Comparison of ENCODE assay signal across 14 cellular contexts in the genomic region with DNA sequence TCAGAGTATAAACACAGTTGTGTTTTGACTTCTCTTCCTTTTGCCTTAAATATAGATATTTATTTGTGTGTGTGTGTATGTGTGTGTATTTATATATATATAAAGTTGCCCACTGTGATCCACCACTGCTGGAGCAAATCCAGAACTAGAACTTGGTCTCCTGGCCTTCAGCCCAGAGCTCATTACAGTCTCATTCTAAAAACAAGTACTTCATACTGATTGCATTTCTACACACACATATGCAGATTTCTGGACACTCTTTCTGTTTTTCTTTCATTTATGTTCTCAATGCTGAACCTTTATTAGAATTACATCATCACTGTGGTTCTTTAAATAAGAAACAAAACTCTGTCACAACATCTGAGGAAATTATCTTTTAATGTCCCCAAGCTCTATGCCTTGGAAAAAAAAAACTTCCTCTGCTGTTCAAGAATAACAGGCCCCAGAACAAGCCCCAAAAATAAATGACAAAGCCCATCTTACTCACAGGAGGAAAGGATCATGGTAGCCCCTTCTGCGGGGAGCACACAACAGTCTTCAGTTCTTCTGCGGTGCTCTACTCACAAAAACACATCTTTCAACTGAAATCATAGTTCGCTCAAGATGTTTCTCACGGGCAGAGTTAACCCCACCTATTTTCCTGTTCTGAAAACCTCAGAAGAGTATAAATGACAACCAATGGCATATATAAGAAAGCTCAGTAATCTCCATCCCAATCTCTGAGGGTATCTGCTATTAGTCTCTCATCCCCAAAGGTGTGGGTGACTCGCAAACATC. TPM values are rescaled to one million over a fixed set of nuclear protein-coding genes. Genes with fewer than 3 reads are reported as not detected.
DNase-seq lines count a peak whose midpoint lies in the region; ATAC-seq and TF ChIP-seq lines count a peak whose summit lies in the region.
"Had no signal": no experiment of that assay in that cellular context is flagged by ENCODE, and none has a peak within 500 bp of the region (broad histone marks: within the 10 kb centered on the region; RNA-seq: fewer than 3 reads in every experiment).

A gene (minus strand): TSS at position 583 of the 777 bp plus-strand sequence. CDS start 80 bp downstream, at position 503.

- H3K36me3 Mint-ChIP-seq in activated naive CD4-positive, alpha-beta T cell treated with anti-CD3 and anti-CD28 coated beads, Interleukin-2, amount 50 U/mL, for 24 hours, result no peaks in the 10 kb centered on the region

- POLR2A ChIA-PET in HEK293 (lab: Yijun Ruan, JAX), result no interaction called here

- H3K27ac Mint-ChIP-seq in activated naive CD4-positive, alpha-beta T cell treated with anti-CD3 and anti-CD28 coated beads, Interleukin-2, amount 50 U/mL, for 24 hours, result peak within 1 kb of the TSS; percentile 100

- no peaks in the 10 kb centered on the region for H3K27me3 Mint-ChIP-seq in activated naive CD4-positive, alpha-beta T cell treated with anti-CD3 and anti-CD28 coated beads, Interleukin-2, amount 50 U/mL, for 24 hours

- intact Hi-C loops in upper lobe of right lung (cut with DNase I), result no loop called here

- TF ChIP-seq CTCF in AG10803 (conservative IDR thresholded peaks at IDR 0.05; ENCODE audit: low read length), result no peak
- TF ChIP-seq CTCF in HEK293 (tag by site-specific recombination; IDR thresholded peaks at IDR 0.05), result no peak
- TF ChIP-seq CTCF in upper lobe of right lung (IDR thresholded peaks at IDR 0.05), result no peak

- peaks cover 83% of the 10 kb centered on the region for H3K4me1 Mint-ChIP-seq in activated naive CD4-positive, alpha-beta T cell treated with anti-CD3 and anti-CD28 coated beads, Interleukin-2, amount 50 U/mL, for 24 hours

- peak; percentile 4 for DNase-seq in AG10803 (ENCODE audit: low read depth)
- DNase-seq in fibroblast of the conjunctiva (ENCODE audit: low read depth), result peak; percentile 9
- no peak for DNase-seq in HCEC 1CT
- no peak for DNase-seq in mesenteric fat pad (ENCODE audit: low spot score)
- no peak for DNase-seq in upper lobe of right lung
- DNase-seq: activated effector memory CD4-positive, alpha-beta T cell treated with anti-CD3 and anti-CD28 coated beads, Interleukin-2, amount 50 U/mL, for 16 hours; C1 segment of cervical spinal cord; effector CD8-positive, alpha-beta T cell; NCI-H226; stimulated activated CD8-positive, alpha-beta memory T cell treated with anti-CD3 and anti-CD28 coated beads, Interleukin-4, amount 100 ng/mL, for 48 hours had no signal

- peaks cover 0 to 19% of the 10 kb centered on the region in 2 experiments; a peak in 1 of 3 replicates for H3K36me3 ChIP-seq in HEK293 (ENCODE audit: control insufficient read depth in 2 of 2, insufficient read depth in 1 of 2, low read length in 2 of 2)
- peaks cover 19% of the 10 kb centered on the region for H3K36me3 ChIP-seq in upper lobe of right lung

- no peak for ATAC-seq in upper lobe of right lung
- no peak for ATAC-seq in HG03039 (IDR thresholded peaks at IDR 0.05; ENCODE audit: unreplicated experiment)

- no peaks in the 10 kb centered on the region for H3K27me3 ChIP-seq in upper lobe of right lung

- H3K9me3 Mint-ChIP-seq in activated naive CD4-positive, alpha-beta T cell treated with anti-CD3 and anti-CD28 coated beads, Interleukin-2, amount 50 U/mL, for 24 hours, result no peaks in the 10 kb centered on the region

- CTCF ChIA-PET in HEK293 (lab: Yijun Ruan, JAX), result interaction anchor here (0.7 kb wide), 1 partner anchor 388 kb away, joined by 4 read pairs; no protein-coding TSS in a partner anchor

- H3K4me3 ChIP-seq in AG10803 (ENCODE audit: low read length) (no peak within 1 kb of the TSS), HEK293 (ENCODE audit: low read depth, low read length) (no peak within 1 kb of the TSS), upper lobe of right lung (no peak within 1 kb of the TSS)

- H3K4me3 Mint-ChIP-seq in activated naive CD4-positive, alpha-beta T cell treated with anti-CD3 and anti-CD28 coated beads, Interleukin-2, amount 50 U/mL, for 24 hours, result peak within 1 kb of the TSS; percentile 94

- H3K9me3 ChIP-seq in HEK293 (ENCODE audit: control insufficient read depth, insufficient read depth, low read depth, low read length) (no peaks in the 10 kb centered on the region), upper lobe of right lung (no peaks in the 10 kb centered on the region)

- H3K27ac ChIP-seq in HEK293 (ENCODE audit: extremely low read depth, low read depth, low read length) (no peak within 1 kb of the TSS), upper lobe of right lung (no peak within 1 kb of the TSS)

- H3K4me1 ChIP-seq in HEK293 (ENCODE audit: control insufficient read depth, insufficient read depth, low read length) (no peaks in the 10 kb centered on the region), upper lobe of right lung (peaks cover 12% of the 10 kb centered on the region)

TF ChIP-seq in HEK293, 187 proteins besides CTCF, POLR2A, EP300 and RAD21:
- TF ChIP-seq ZNF112 (tag by site-specific recombination; IDR thresholded peaks at IDR 0.05), result no peak
- TF ChIP-seq, protein P1, sequence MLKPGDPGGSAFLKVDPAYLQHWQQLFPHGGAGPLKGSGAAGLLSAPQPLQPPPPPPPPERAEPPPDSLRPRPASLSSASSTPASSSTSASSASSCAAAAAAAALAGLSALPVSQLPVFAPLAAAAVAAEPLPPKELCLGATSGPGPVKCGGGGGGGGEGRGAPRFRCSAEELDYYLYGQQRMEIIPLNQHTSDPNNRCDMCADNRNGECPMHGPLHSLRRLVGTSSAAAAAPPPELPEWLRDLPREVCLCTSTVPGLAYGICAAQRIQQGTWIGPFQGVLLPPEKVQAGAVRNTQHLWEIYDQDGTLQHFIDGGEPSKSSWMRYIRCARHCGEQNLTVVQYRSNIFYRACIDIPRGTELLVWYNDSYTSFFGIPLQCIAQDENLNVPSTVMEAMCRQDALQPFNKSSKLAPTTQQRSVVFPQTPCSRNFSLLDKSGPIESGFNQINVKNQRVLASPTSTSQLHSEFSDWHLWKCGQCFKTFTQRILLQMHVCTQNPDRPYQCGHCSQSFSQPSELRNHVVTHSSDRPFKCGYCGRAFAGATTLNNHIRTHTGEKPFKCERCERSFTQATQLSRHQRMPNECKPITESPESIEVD (tag by site-specific recombination; IDR thresholded peaks at IDR 0.05), result peak; percentile 63
TF ChIP-seq in HEK293: peak in this region for 1.

RNA-seq across cellular contexts. Expression of the gene that starts here (rescaled TPM):
- total RNA-seq in mesenteric fat pad (1.6 TPM), upper lobe of right lung (4.4 TPM)
- total RNA-seq: osteocyte had no signal

Comparison
In these comparisons a context has a peak if more than half of its experiments do, and no peak if none do; other contexts are left out.
1. DNase-seq: peak in AG10803 (single experiment) and fibroblast of the conjunctiva (single experiment); none in HCEC 1CT (single experiment), mesenteric fat pad (single experiment) and upper lobe of right lung (single experiment).